39 cellular contexts compared by ENCODE assay signal in the genomic region with DNA sequence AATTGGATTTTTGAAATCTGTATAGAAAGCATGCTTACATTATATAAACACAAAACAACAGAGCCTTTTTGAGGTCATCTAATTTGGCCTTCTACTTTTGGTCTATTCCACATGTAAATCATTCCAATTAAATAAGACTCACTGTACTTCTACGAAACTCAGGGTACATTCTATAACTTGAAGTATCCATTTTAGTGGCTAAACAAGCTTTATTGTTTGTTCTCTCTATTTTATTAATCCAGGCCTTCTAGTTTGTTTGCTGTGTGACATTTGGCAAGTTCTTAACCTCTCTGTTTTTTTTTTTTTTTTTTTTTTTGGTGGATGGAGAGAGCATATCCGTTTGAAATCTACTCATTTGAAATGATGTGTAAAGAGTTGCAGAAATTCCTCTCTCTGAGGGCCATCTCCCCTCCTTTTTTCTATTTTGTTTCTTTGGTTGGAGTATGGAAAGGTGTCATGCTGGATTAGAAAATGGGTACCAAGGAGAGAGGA. TPM values are rescaled to one million over a fixed set of nuclear protein-coding genes. Genes with fewer than 3 reads are reported as not detected.
"Had no signal": no experiment of that assay in that cellular context is flagged by ENCODE, and none has a peak within 500 bp of the region (broad histone marks: within the 10 kb centered on the region; RNA-seq: fewer than 3 reads in every experiment).

No MANE protein-coding gene starts in this region.

- H3K36me3 ChIP-seq: MG63 had no signal

- H3K4me3 ChIP-seq: MG63 had no signal

- H3K27me3 ChIP-seq: MG63 had no signal

- H3K9me3 ChIP-seq: MG63 had no signal

- DNase-seq: Karpas-422, Kasumi-1, MG63, MM.1S, MV-4-11, NCI-H1048, NCI-H1092, NCI-H1092 treated with DMSO at 0.1 percent for 48 hours, NCI-H1105, NCI-H1105 treated with DMSO at 0.1 percent for 48 hours, NCI-H1417, NCI-H1417 treated with DMSO at 0.1 percent for 48 hours, NCI-H1436, NCI-H1436 treated with DMSO at 0.1 percent for 48 hours, NCI-H146, NCI-H1694, NCI-H1694 treated with DMSO at 0.1 percent for 48 hours, NCI-H187, NCI-H187 treated with DMSO at 0.1 percent for 48 hours, NCI-H1930, NCI-H2029, NCI-H2029 treated with DMSO at 0.1 percent for 48 hours, NCI-H2081, NCI-H2081 treated with DMSO at 0.1 percent for 48 hours, NCI-H2107, NCI-H2171, NCI-H2171 treated with DMSO at 0.1 percent for 48 hours, NCI-H2227 treated with DMSO at 0.1 percent for 48 hours, NCI-H226, NCI-H345, NCI-H446, NCI-H446 treated with DMSO at 0.1 percent for 48 hours, NCI-H510A, NCI-H510A treated with DMSO at 0.1 percent for 48 hours, NCI-H524 had no signal

RNA-seq across cellular contexts. Expression of gene C12orf71, which starts 58.1 kb away (rescaled TPM):
- total RNA-seq: LHCN-M2, M059J, MCF 10A, NCI-H460 had no signal
